Comparison of ENCODE assay signal across 29 cellular contexts in the genomic region with DNA sequence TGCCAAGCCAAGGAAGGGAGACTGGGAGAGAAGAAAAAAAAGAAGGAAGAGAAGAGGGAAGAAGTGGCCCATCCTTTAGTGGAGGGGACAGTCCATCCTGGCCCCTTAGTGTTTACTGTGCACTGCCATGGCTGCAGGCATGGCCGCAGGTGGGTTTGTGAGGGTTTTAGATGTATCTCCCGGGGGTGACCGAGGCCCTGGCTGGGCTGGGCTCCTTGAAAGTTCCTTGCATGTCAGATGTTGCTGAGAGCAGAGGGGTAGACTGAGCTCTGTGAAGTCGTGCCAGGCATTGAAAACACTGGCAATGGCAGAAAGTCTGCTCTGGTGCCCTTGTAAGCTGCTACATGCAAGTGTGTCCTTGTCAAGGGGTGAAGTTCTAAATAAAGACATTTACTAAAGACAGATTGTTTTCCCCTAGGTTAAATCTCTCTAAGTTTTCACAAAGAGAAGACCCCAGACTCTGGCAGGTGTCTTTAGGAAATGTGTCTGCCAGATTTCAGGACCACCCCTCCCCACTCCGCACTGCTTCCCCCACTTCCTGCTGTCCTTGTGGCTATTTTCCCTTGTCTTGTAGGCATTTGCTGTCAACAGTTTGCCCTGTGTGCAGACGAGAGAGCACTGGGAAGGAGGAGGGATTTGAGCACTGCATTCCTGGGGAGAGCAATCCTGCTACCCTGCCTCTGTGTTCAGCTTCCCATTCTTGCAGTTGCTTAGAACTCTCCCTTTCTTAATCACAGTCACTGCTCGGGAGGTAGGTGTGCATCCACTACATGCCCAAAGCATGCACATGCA.
"Had no signal": no experiment of that assay in that cellular context is flagged by ENCODE, and none has a peak within 500 bp of the region (broad histone marks: within the 10 kb centered on the region; RNA-seq: fewer than 3 reads in every experiment).

No MANE protein-coding gene starts in this region.

- H3K27ac ChIP-seq: ascending aorta, foreskin keratinocyte, neutrophil, pancreas, psoas muscle, tibial nerve, WERI-Rb-1 had no signal

- ATAC-seq: esophagus mucosa; foreskin keratinocyte; left lobe of liver; mucosa of descending colon; natural killer cell treated with Interleukin-12 subunit alpha and Interleukin-12 subunit beta and Interleukin-15 and Interleukin-18, amount 100 ng/mL, for 72 hours; pancreas; psoas muscle; T-helper 17 cell had no signal

- H3K4me3 ChIP-seq: ascending aorta, mucosa of descending colon, pancreas, psoas muscle, tibial nerve had no signal

- H3K9me3 ChIP-seq: mucosa of descending colon, neutrophil, pancreas, psoas muscle had no signal

- DNase-seq: activated CD4-positive, alpha-beta memory T cell treated with anti-CD3 and anti-CD28 coated beads for 36 hours; activated CD4-positive, alpha-beta T cell treated with anti-CD3 and anti-CD28 coated beads, Interleukin-2, amount 10 ng/mL, durations not matched to agents 24 days and 14 days; activated CD4-positive, CD25-positive, alpha-beta regulatory T cell treated with anti-CD3 and anti-CD28 coated beads, Interleukin-2, amount 50 U/mL, for 72 hours; activated CD8-positive, alpha-beta memory T cell treated with anti-CD3 and anti-CD28 coated beads, Interleukin-2, amount 50 U/mL, for 4 hours; activated gamma-delta T cell; activated naive CD4-positive, alpha-beta T cell treated with anti-CD3 and anti-CD28 coated beads, Interleukin-2, amount 10 ng/mL, durations not matched to agents 7 days and 5 days; activated naive CD8-positive, alpha-beta T cell treated with anti-CD3 and anti-CD28 coated beads, Interleukin-2, amount 10 ng/mL, durations not matched to agents 7 days and 5 days; activated T-cell treated with anti-CD3 and anti-CD28 coated beads, Interleukin-2, amount 50 U/mL, for 1 hour; central memory CD4-positive, alpha-beta T cell; endodermal cell; foreskin keratinocyte; kidney; mucosa of descending colon; pancreas; psoas muscle; stimulated activated CD4-positive, alpha-beta T cell treated with anti-CD3 and anti-CD28 coated beads, Interleukin-15, amount 100 ng/mL, for 24 hours; stimulated activated CD4-positive, alpha-beta T cell treated with anti-CD3 and anti-CD28 coated beads, Interleukin-2, amount 100 ng/mL, for 24 hours; stimulated activated naive CD4-positive, alpha-beta T cell treated with Interleukin-2 at 50 U/mL for 16 hours; T-helper 17 cell; T1000; WERI-Rb-1 had no signal

- FAIRE-seq: kidney, pancreas had no signal

- H3K4me1 ChIP-seq: ascending aorta, foreskin keratinocyte, psoas muscle had no signal

- H3K27me3 ChIP-seq: ascending aorta had no signal

- H3K36me3 Mint-ChIP-seq: activated naive CD4-positive, alpha-beta T cell treated with anti-CD3 and anti-CD28 coated beads, Interleukin-2, amount 10 ng/mL, durations not matched to agents 7 days and 5 days; activated naive CD8-positive, alpha-beta T cell treated with anti-CD3 and anti-CD28 coated beads, Interleukin-2, amount 10 ng/mL, durations not matched to agents 7 days and 5 days; brain had no signal

- H3K36me3 ChIP-seq: ascending aorta, neutrophil, pancreas, tibial nerve, WERI-Rb-1 had no signal

- H3K4me3 Mint-ChIP-seq: activated CD4-positive, alpha-beta memory T cell treated with anti-CD3 and anti-CD28 coated beads for 36 hours; activated CD4-positive, alpha-beta T cell treated with anti-CD3 and anti-CD28 coated beads, Interleukin-2, amount 10 ng/mL, durations not matched to agents 24 days and 14 days; activated naive CD4-positive, alpha-beta T cell treated with anti-CD3 and anti-CD28 coated beads, Interleukin-2, amount 10 ng/mL, durations not matched to agents 7 days and 5 days; activated naive CD8-positive, alpha-beta T cell treated with anti-CD3 and anti-CD28 coated beads, Interleukin-2, amount 10 ng/mL, durations not matched to agents 7 days and 5 days; activated T-helper 1 cell treated with anti-CD3 and anti-CD28 coated beads, Interleukin-12 subunit alpha, Interleukin-12 subunit beta, Interleukin-2, Interleukin-4 antibody, amounts not matched to agents 30 ng/mL and 10 ng/mL and 1 ng/mL, durations not matched to agents 14 hours and 24 hours and 36 hours; brain; endodermal cell; natural killer cell treated with Interleukin-12 subunit alpha and Interleukin-12 subunit beta and Interleukin-15 and Interleukin-18, amount 100 ng/mL, for 72 hours; T-helper 17 cell had no signal

- H3K27ac Mint-ChIP-seq: activated CD4-positive, alpha-beta memory T cell treated with anti-CD3 and anti-CD28 coated beads for 36 hours; activated CD4-positive, alpha-beta T cell treated with anti-CD3 and anti-CD28 coated beads, Interleukin-2, amount 10 ng/mL, durations not matched to agents 24 days and 14 days; activated naive CD4-positive, alpha-beta T cell treated with anti-CD3 and anti-CD28 coated beads, Interleukin-2, amount 10 ng/mL, durations not matched to agents 7 days and 5 days; activated naive CD8-positive, alpha-beta T cell treated with anti-CD3 and anti-CD28 coated beads, Interleukin-2, amount 10 ng/mL, durations not matched to agents 7 days and 5 days; activated T-helper 1 cell treated with anti-CD3 and anti-CD28 coated beads, Interleukin-12 subunit alpha, Interleukin-12 subunit beta, Interleukin-2, Interleukin-4 antibody, amounts not matched to agents 30 ng/mL and 10 ng/mL and 1 ng/mL, durations not matched to agents 14 hours and 24 hours and 36 hours; endodermal cell; T-helper 17 cell had no signal

- H3K4me1 Mint-ChIP-seq: activated naive CD4-positive, alpha-beta T cell treated with anti-CD3 and anti-CD28 coated beads, Interleukin-2, amount 10 ng/mL, durations not matched to agents 7 days and 5 days had no signal

- H3K9me3 Mint-ChIP-seq: activated naive CD4-positive, alpha-beta T cell treated with anti-CD3 and anti-CD28 coated beads, Interleukin-2, amount 10 ng/mL, durations not matched to agents 7 days and 5 days had no signal
